ENCODE assay signal across 14 cellular contexts in genomic region chr9:128324401-128324800, GRCh38. TPM values are rescaled to one million over a fixed set of nuclear protein-coding genes. Genes with fewer than 3 reads are reported as not detected.
DNase-seq lines count a peak whose midpoint lies in the region; ATAC-seq, FAIRE-seq and TF ChIP-seq lines count a peak whose summit lies in the region.
"Had no signal": no experiment of that assay in that cellular context is flagged by ENCODE, and none has a peak within 500 bp of the region (broad histone marks: within the 10 kb centered on the region; RNA-seq: fewer than 3 reads in every experiment).

No MANE protein-coding gene starts in this region.

- no peaks in the 10 kb centered on the region for H3K9me3 ChIP-seq in PC-9 (ENCODE audit: insufficient read depth, low read depth)
- H3K9me3 ChIP-seq in stomach smooth muscle (ENCODE audit: control insufficient read depth in 2 of 2, low read length in 2 of 2): no peaks in the 10 kb centered on the region
- H3K9me3 ChIP-seq in sigmoid colon: no peaks in the 10 kb centered on the region
- H3K9me3 ChIP-seq: ascending aorta had no signal

- H4K20me1 ChIP-seq in PC-9 (ENCODE audit: insufficient read depth): no peaks in the 10 kb centered on the region; the same call in 1 of the 2 replicates

- H3K4me1 ChIP-seq in PC-9 (replicated peaks; ENCODE audit: insufficient read depth) (peaks cover 37% of the 10 kb centered on the region), stomach smooth muscle (ENCODE audit: control insufficient read depth, insufficient read depth, low read length) (peaks cover 25% of the 10 kb centered on the region), sigmoid colon (peaks cover 0 to 27% (median 25%) of the 10 kb centered on the region in 4 donors)

- CTCF ChIA-PET in PC-9 (lab: Charles Lee): interaction anchor here (0.6 to 0.7 kb wide), 2 partner anchors 37 to 236 kb away, joined by 4 to 8 read pairs; no protein-coding TSS in a partner anchor

- H3K27me3 ChIP-seq in PC-9 (ENCODE audit: insufficient read depth, low read depth): no peaks in the 10 kb centered on the region
- no peaks in the 10 kb centered on the region for H3K27me3 ChIP-seq in stomach smooth muscle (ENCODE audit: control insufficient read depth in 1 of 2, insufficient read depth in 2 of 2, low read length in 2 of 2)
- H3K27me3 ChIP-seq in sigmoid colon: no peaks in the 10 kb centered on the region
- H3K27me3 ChIP-seq: ascending aorta, dorsolateral prefrontal cortex had no signal

- no peak overlapping the region for H3K27ac ChIP-seq in PC-9
- no peak overlapping the region for H3K27ac ChIP-seq in stomach smooth muscle (ENCODE audit: low read length)
- H3K27ac ChIP-seq in sigmoid colon: no peak overlapping the region
- H3K27ac ChIP-seq: ascending aorta had no signal

- WGBS in sigmoid colon, 2 donors: 96 to 97% methylated on average over 1 of the region's 1 CpG

- peaks cover 52% of the 10 kb centered on the region for H3K79me2 ChIP-seq in PC-9 (ENCODE audit: low read depth)

- H3K4me3 ChIP-seq in PC-9 (no peak overlapping the region), stomach smooth muscle (ENCODE audit: low read length in 2 of 2) (no peak overlapping the region), sigmoid colon (no peak overlapping the region)

- H3K36me3 ChIP-seq in PC-9 (ENCODE audit: low read depth): 0 out of 2 replicates have a peak, but pooled peaks cover 8% of the 10 kb centered on the region
- H3K36me3 ChIP-seq in stomach smooth muscle (ENCODE audit: control insufficient read depth in 2 of 2, insufficient read depth in 2 of 2, low read length in 2 of 2): peaks cover 20 to 29% of the 10 kb centered on the region in 2 donors
- H3K36me3 ChIP-seq in sigmoid colon: peaks cover 8 to 50% (median 20%) of the 10 kb centered on the region in 4 donors

- no peaks in the 10 kb centered on the region for H3K27me3 Mint-ChIP-seq in activated naive CD4-positive, alpha-beta T cell treated with anti-CD3 and anti-CD28 coated beads, Interleukin-2, amount 50 U/mL, for 24 hours
- peaks cover 3% of the 10 kb centered on the region for H3K27me3 Mint-ChIP-seq in glutamatergic neuron (ENCODE audit: unreplicated experiment)

- H3K4me2 ChIP-seq in PC-9: peak overlapping the region; percentile 94; the same call in 1 of the 2 replicates

- no peak for TF ChIP-seq EP300 in sigmoid colon (IDR thresholded peaks at IDR 0.05)

- H3K4me1 Mint-ChIP-seq in activated naive CD4-positive, alpha-beta T cell treated with anti-CD3 and anti-CD28 coated beads, Interleukin-2, amount 50 U/mL, for 24 hours: peaks cover 5% of the 10 kb centered on the region
- no peaks in the 10 kb centered on the region for H3K4me1 Mint-ChIP-seq in glutamatergic neuron (ENCODE audit: low read depth, unreplicated experiment)

- no peak for ATAC-seq in activated naive CD4-positive, alpha-beta T cell treated with anti-CD3 and anti-CD28 coated beads, Interleukin-2, amount 50 U/mL, for 72 hours

- no peak for TF ChIP-seq POLR2A in sigmoid colon (IDR thresholded peaks at IDR 0.05)

- DNase-seq in activated naive CD4-positive, alpha-beta T cell treated with anti-CD3 and anti-CD28 coated beads, Interleukin-2, amount 50 U/mL, for 72 hours (ENCODE audit: low spot score in 2 of 2): no peak
- DNase-seq in PC-9 (no peak), glutamatergic neuron (no peak), sigmoid colon (no peak), UCSD-AML1 (lab: John Stamatoyannopoulos, UW; ENCODE audit: unreplicated experiment) (no peak), RCC 7860 (ENCODE audit: low spot score) (no peak)
- DNase-seq: dorsolateral prefrontal cortex, EL, foreskin fibroblast, midbrain had no signal

- H3K4me3 Mint-ChIP-seq in activated naive CD4-positive, alpha-beta T cell treated with anti-CD3 and anti-CD28 coated beads, Interleukin-2, amount 50 U/mL, for 24 hours: peak overlapping the region; percentile 98
- H3K4me3 Mint-ChIP-seq in glutamatergic neuron (ENCODE audit: unreplicated experiment): peak overlapping the region; percentile 25

- POLR2A ChIA-PET in PC-9 (lab: Charles Lee; ENCODE audit: unreplicated experiment): interaction anchor here (0.5 kb wide), 1 partner anchor 152 kb away, joined by 11 read pairs; no protein-coding TSS in a partner anchor

- BruUV-seq in PC-9 (replicated peaks; lab: Mats Ljungman, UMichigan): no TSS peak

- H3K36me3 Mint-ChIP-seq in activated naive CD4-positive, alpha-beta T cell treated with anti-CD3 and anti-CD28 coated beads, Interleukin-2, amount 50 U/mL, for 24 hours: peaks cover 6% of the 10 kb centered on the region
- peaks cover 6 to 20% of the 10 kb centered on the region in 2 donors for H3K36me3 Mint-ChIP-seq in activated naive CD4-positive, alpha-beta T cell treated with anti-CD3 and anti-CD28 coated beads, Interleukin-2, amount 50 U/mL, for 72 hours
- no peaks in the 10 kb centered on the region for H3K36me3 Mint-ChIP-seq in glutamatergic neuron (ENCODE audit: unreplicated experiment)

- no peak for FAIRE-seq in RCC 7860 (lab: Jason Lieb, UNC)
- FAIRE-seq: islet of Langerhans had no signal

- intact Hi-C loops in PC-9 (cut with micrococcal nuclease; ENCODE audit: unreplicated experiment): no loop called here
- intact Hi-C loops in sigmoid colon (cut with DNase I): loop anchor here (5.0 kb wide), 1 partner anchor 47 kb away; the partner anchor contains the start of genes GOLGA2 and SWI5

- H3K27ac Mint-ChIP-seq in activated naive CD4-positive, alpha-beta T cell treated with anti-CD3 and anti-CD28 coated beads, Interleukin-2, amount 50 U/mL, for 24 hours: peak overlapping the region; percentile 46
- peak overlapping the region in 1 of 2 donors; percentile 84 for H3K27ac Mint-ChIP-seq in activated naive CD4-positive, alpha-beta T cell treated with anti-CD3 and anti-CD28 coated beads, Interleukin-2, amount 50 U/mL, for 72 hours
- no peak overlapping the region for H3K27ac Mint-ChIP-seq in glutamatergic neuron (ENCODE audit: unreplicated experiment)

- no peaks in the 10 kb centered on the region for H3K9me3 Mint-ChIP-seq in activated naive CD4-positive, alpha-beta T cell treated with anti-CD3 and anti-CD28 coated beads, Interleukin-2, amount 50 U/mL, for 24 hours
- no peaks in the 10 kb centered on the region for H3K9me3 Mint-ChIP-seq in activated naive CD4-positive, alpha-beta T cell treated with anti-CD3 and anti-CD28 coated beads, Interleukin-2, amount 50 U/mL, for 72 hours
- peaks cover 10% of the 10 kb centered on the region for H3K9me3 Mint-ChIP-seq in glutamatergic neuron (ENCODE audit: unreplicated experiment)

- peaks cover 23% of the 10 kb centered on the region; the same call in 1 of the 2 replicates for H3F3A ChIP-seq in PC-9 (ENCODE audit: insufficient read depth, low read depth)

- H3K9me2 ChIP-seq in PC-9 (ENCODE audit: insufficient read depth): no peaks in the 10 kb centered on the region

- TF ChIP-seq CTCF in PC-9 (conservative IDR thresholded peaks at IDR 0.05) (no peak), glutamatergic neuron (IDR thresholded peaks at IDR 0.05; ENCODE audit: partially characterized antibody, unreplicated experiment) (no peak), sigmoid colon (IDR thresholded peaks at IDR 0.05) (no peak)

- no peak overlapping the region for H2AFZ ChIP-seq in PC-9

- peak overlapping the region; percentile 16 to 29 for H3K9ac ChIP-seq in stomach smooth muscle (ENCODE audit: low read length in 2 of 2)

RNA-seq across cellular contexts. Expression of gene COQ4, which starts 1.8 kb away (rescaled TPM):
- 10 to 100 TPM; 33.9 to 38.3 TPM for total RNA-seq in activated naive CD4-positive, alpha-beta T cell treated with anti-CD3 and anti-CD28 coated beads, Interleukin-2, amount 50 U/mL, for 72 hours
- total RNA-seq in PC-9 (2021) (81.8 and 89.5 TPM in 2 replicates), glutamatergic neuron (ENCODE audit: unreplicated experiment) (35.8 TPM), sigmoid colon (10 to 100 TPM; 26.4 to 60.7 (median 29.7) TPM)
- 10 to 100 TPM; 58.3 to 80.9 (median 67.0) TPM for polyA plus RNA-seq in sigmoid colon

RNA-seq across cellular contexts. Expression of gene TRUB2, which starts 2.2 kb away (rescaled TPM):
- 10 to 100 TPM; 25.6 to 35.9 TPM for total RNA-seq in activated naive CD4-positive, alpha-beta T cell treated with anti-CD3 and anti-CD28 coated beads, Interleukin-2, amount 50 U/mL, for 72 hours
- total RNA-seq in PC-9 (2021) (47.6 and 62.1 TPM in 2 replicates), glutamatergic neuron (ENCODE audit: unreplicated experiment) (30.0 TPM), sigmoid colon (10 to 100 TPM in 1 of 4 donors, 1 to 10 TPM in 3; 7.6 to 14.1 (median 9.1) TPM)
- 10 to 100 TPM; 16.7 to 20.8 (median 18.0) TPM for polyA plus RNA-seq in sigmoid colon

RNA-seq across cellular contexts. Expression of gene SLC27A4, which starts 15.9 kb away (rescaled TPM):
- 10 to 100 TPM in 1 of 2 donors, 1 to 10 TPM in 1; 9.4 to 10.2 TPM for total RNA-seq in activated naive CD4-positive, alpha-beta T cell treated with anti-CD3 and anti-CD28 coated beads, Interleukin-2, amount 50 U/mL, for 72 hours
- 27.3 and 30.4 TPM in 2 replicates for total RNA-seq in PC-9 (2021)
- 47.3 TPM for total RNA-seq in glutamatergic neuron (ENCODE audit: unreplicated experiment)
- 10 to 100 TPM; 10.7 to 18.0 (median 12.0) TPM for total RNA-seq in sigmoid colon
- polyA plus RNA-seq in sigmoid colon: 10 to 100 TPM in 2 of 3 donors, 1 to 10 TPM in 1; 6.0 to 45.1 (median 14.3) TPM

RNA-seq across cellular contexts. Expression of gene URM1, which starts 46.8 kb away (rescaled TPM):
- total RNA-seq in activated naive CD4-positive, alpha-beta T cell treated with anti-CD3 and anti-CD28 coated beads, Interleukin-2, amount 50 U/mL, for 72 hours: 10 to 100 TPM; 36.4 to 77.9 TPM
- total RNA-seq in PC-9 (2021) (98.1 and 101 TPM in 2 replicates), glutamatergic neuron (ENCODE audit: unreplicated experiment) (62.6 TPM), sigmoid colon (10 to 100 TPM; 16.3 to 25.1 (median 20.4) TPM)
- polyA plus RNA-seq in sigmoid colon: 10 to 100 TPM; 41.8 to 73.3 (median 60.1) TPM

RNA-seq across cellular contexts. Expression of gene SWI5, which starts 48.3 kb away (rescaled TPM):
- total RNA-seq in activated naive CD4-positive, alpha-beta T cell treated with anti-CD3 and anti-CD28 coated beads, Interleukin-2, amount 50 U/mL, for 72 hours: 10 to 100 TPM; 15.6 to 16.9 TPM
- 70.4 and 86.0 TPM in 2 replicates for total RNA-seq in PC-9 (2021)
- total RNA-seq in glutamatergic neuron (ENCODE audit: unreplicated experiment): 13.7 TPM
- total RNA-seq in sigmoid colon: 10 to 100 TPM; 18.0 to 35.7 (median 23.4) TPM
- polyA plus RNA-seq in sigmoid colon: 10 to 100 TPM; 23.4 to 27.3 (median 24.1) TPM
